Comparison of ENCODE assay signal across 21 cellular contexts in the genomic region with DNA sequence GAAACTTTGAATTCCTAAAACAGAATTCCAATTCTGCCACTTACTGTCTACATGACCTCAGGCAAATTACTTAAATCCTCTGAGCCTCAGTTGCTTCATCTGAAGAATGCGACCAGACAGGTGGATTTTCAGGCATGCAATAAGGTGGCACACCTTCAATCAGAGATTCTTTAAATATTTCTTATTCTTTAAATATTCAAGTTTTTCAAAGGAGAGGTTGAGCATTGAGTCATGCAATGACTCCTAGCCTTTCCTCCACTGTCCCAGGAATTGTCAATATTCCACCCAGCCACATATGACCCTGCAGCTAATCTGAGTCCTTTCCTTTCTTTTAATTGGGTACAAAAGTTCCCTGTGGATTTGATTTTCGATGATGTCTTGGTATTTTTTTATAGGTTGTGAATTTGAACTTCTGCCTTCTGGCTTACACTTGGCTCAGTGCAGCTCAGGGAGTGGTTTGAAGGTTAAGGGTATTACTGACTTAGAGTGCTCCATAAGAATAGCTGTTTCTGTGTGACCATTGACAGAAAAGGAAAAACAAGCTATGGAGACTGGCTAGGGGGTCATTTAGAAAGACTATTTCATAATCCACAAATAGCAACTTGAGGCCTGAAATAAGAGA. TPM values are rescaled to one million over a fixed set of nuclear protein-coding genes. Genes with fewer than 3 reads are reported as not detected.
DNase-seq lines count a peak whose midpoint lies in the region; ATAC-seq, FAIRE-seq and TF ChIP-seq lines count a peak whose summit lies in the region.
"Had no signal": no experiment of that assay in that cellular context is flagged by ENCODE, and none has a peak within 500 bp of the region (broad histone marks: within the 10 kb centered on the region; RNA-seq: fewer than 3 reads in every experiment).

No MANE protein-coding gene starts in this region.

- H4K8ac ChIP-seq in mesendoderm (ENCODE audit: low read depth, low read length), result no peak overlapping the region

- no peak overlapping the region for H3K9ac ChIP-seq in mesendoderm (ENCODE audit: low read length)

- TF ChIP-seq POLR2A in right lobe of liver (IDR thresholded peaks at IDR 0.05), result no peak

- TF ChIP-seq CTCF in bronchial epithelial cell (IDR thresholded peaks at IDR 0.05; ENCODE audit: insufficient read depth, low read length, severe bottlenecking), result no peak
- TF ChIP-seq CTCF in right lobe of liver (IDR thresholded peaks at IDR 0.05), result no peak

- no peak overlapping the region for H3K18ac ChIP-seq in mesendoderm (ENCODE audit: low read length)

- no peak overlapping the region for H3K4me2 ChIP-seq in mesendoderm (ENCODE audit: low read length)

- no peak for FAIRE-seq in bronchial epithelial cell (lab: Jason Lieb, UNC)
- FAIRE-seq: GM12891 had no signal

- no peak overlapping the region for H2AK5ac ChIP-seq in mesendoderm (ENCODE audit: low read length)

- H3K23ac ChIP-seq in mesendoderm (ENCODE audit: low read length), result no peak overlapping the region

- H3K4ac ChIP-seq in mesendoderm (ENCODE audit: low read depth, low read length), result no peak overlapping the region

- no peak for ATAC-seq in HG02763 (IDR thresholded peaks at IDR 0.05; ENCODE audit: unreplicated experiment)
- ATAC-seq in right lobe of liver, result no peak
- ATAC-seq in GM18909 (IDR thresholded peaks at IDR 0.05; ENCODE audit: poor library complexity, unreplicated experiment), result no peak
- ATAC-seq: left ventricle myocardium superior, SK-N-SH treated with all-trans-retinoic acid at 6 μM for 48 hours had no signal

- no peaks in the 10 kb centered on the region for H3K79me2 ChIP-seq in mesendoderm (ENCODE audit: control insufficient read depth, insufficient read depth, low read length)

- no CpG with 5 or more reads among the region's 2 CpGs for WGBS in mesendoderm (ENCODE audit: extremely low coverage, insufficient coverage, low lambda C conversion rate)
- 73% methylated on average over 2 of the region's 2 CpGs for whole genome bisulfite sequencing in right lobe of liver (ENCODE audit: insufficient coverage, low coverage, low lambda C conversion rate, missing lambda C conversion rate)

- peaks cover 6% of the 10 kb centered on the region for H3K4me1 ChIP-seq in mesendoderm (ENCODE audit: control insufficient read depth, low read depth, low read length)
- peaks cover 0 to 6% (median 0%) of the 10 kb centered on the region in 4 donors for H3K4me1 ChIP-seq in right lobe of liver

- H2BK15ac ChIP-seq in mesendoderm (replicated peaks; ENCODE audit: low read depth), result no peak overlapping the region

- H3K27me3 ChIP-seq in bronchial epithelial cell (ENCODE audit: control insufficient read depth, insufficient read depth, low read length), result no peaks in the 10 kb centered on the region
- no peaks in the 10 kb centered on the region for H3K27me3 ChIP-seq in mesendoderm (ENCODE audit: insufficient read depth, low read length, poor library complexity)
- no peaks in the 10 kb centered on the region for H3K27me3 ChIP-seq in right lobe of liver
- H3K27me3 ChIP-seq: esophagus muscularis mucosa had no signal

- intact Hi-C loops in right lobe of liver (cut with DNase I), result no loop called here

- H3K36me3 ChIP-seq in bronchial epithelial cell (ENCODE audit: control insufficient read depth, insufficient read depth, low read length), result no peaks in the 10 kb centered on the region
- H3K36me3 ChIP-seq in mesendoderm (ENCODE audit: control insufficient read depth, insufficient read depth, low read length), result no peaks in the 10 kb centered on the region
- no peaks in the 10 kb centered on the region for H3K36me3 ChIP-seq in right lobe of liver

- no peak overlapping the region for H3K56ac ChIP-seq in mesendoderm (ENCODE audit: low read length)

- no peak overlapping the region for H4K5ac ChIP-seq in mesendoderm (ENCODE audit: low read length)

- peak; percentile 7 for DNase-seq in AG08395 (ENCODE audit: low spot score)
- peak; percentile 46 for DNase-seq in HT1080 (ENCODE audit: low read depth)
- DNase-seq in bronchial epithelial cell (ENCODE audit: low read depth), result peak; percentile 65
- DNase-seq in mesendoderm, result peak; percentile 22
- no peak for DNase-seq in T-helper 9 cell
- DNase-seq in right lobe of liver, result no peak
- DNase-seq: activated CD4-positive, alpha-beta memory T cell treated with anti-CD3 and anti-CD28 coated beads, Interleukin-2, amount 10 ng/mL, durations not matched to agents 7 days and 5 days; activated naive CD4-positive, alpha-beta T cell treated with Interleukin-2 at 50 U/mL for 16 hours; amniotic stem cell; caudate nucleus; DMS153; GOT3; left ventricle myocardium superior; NCI-H1105 treated with DMSO at 0.1 percent for 48 hours; RPMI8226; stimulated activated CD4-positive, alpha-beta T cell treated with anti-CD3 and anti-CD28 coated beads, Interleukin-12 subunit alpha, Interleukin-12 subunit beta, amount 100 ng/mL, for 4 hours had no signal

- H3K4me3 ChIP-seq in bronchial epithelial cell (ENCODE audit: low read depth, low read length) (no peak overlapping the region), mesendoderm (ENCODE audit: low read length) (no peak overlapping the region), right lobe of liver (no peak overlapping the region)
- H3K4me3 ChIP-seq: esophagus muscularis mucosa had no signal

- H3K79me1 ChIP-seq in mesendoderm (ENCODE audit: low read length), result no peaks in the 10 kb centered on the region

- H3K9me3 ChIP-seq in right lobe of liver, result no peaks in the 10 kb centered on the region
- H3K9me3 ChIP-seq: esophagus muscularis mucosa had no signal

- H2BK120ac ChIP-seq in mesendoderm (ENCODE audit: low read depth, low read length), result no peak overlapping the region

- no peak overlapping the region for H3K27ac ChIP-seq in mesendoderm (ENCODE audit: low read depth, low read length)
- no peak overlapping the region for H3K27ac ChIP-seq in right lobe of liver
- H3K27ac ChIP-seq: esophagus muscularis mucosa had no signal

- H2BK5ac ChIP-seq in mesendoderm (ENCODE audit: low read length), result no peak overlapping the region

RNA-seq across cellular contexts. Expression of a gene that starts 52.2 kb away (rescaled TPM):
- 185 and 243 TPM in 2 replicates for total RNA-seq in HT1080 (2014; rRNA removed; shearing (Covaris generic))
- 194 and 198 TPM in 2 replicates for polyA plus RNA-seq in HT1080 (2015; cell fraction: cytosol; rRNA removed)
- 178 TPM in 2 replicates for polyA plus RNA-seq in HT1080 (2015; cell fraction: nucleus; rRNA removed)
- total RNA-seq in bronchial epithelial cell (159 and 185 TPM in 2 replicates), right lobe of liver (100 to 1,000 TPM; 213 to 552 (median 407) TPM)
- polyA plus RNA-seq in mesendoderm (2013, experiment 1 of 2), result 282 TPM
- polyA plus RNA-seq in mesendoderm (2013, experiment 2 of 2), result 283 TPM

Comparison
In these comparisons a context has a peak if more than half of its experiments do, and no peak if none do; other contexts are left out.
1. DNase-seq: peak in AG08395 (single experiment), HT1080 (single experiment), bronchial epithelial cell (single experiment) and mesendoderm (single experiment); none in T-helper 9 cell (single experiment) and right lobe of liver (0 of 3).